Comparison of ENCODE assay signal across 19 cellular contexts in the genomic region with DNA sequence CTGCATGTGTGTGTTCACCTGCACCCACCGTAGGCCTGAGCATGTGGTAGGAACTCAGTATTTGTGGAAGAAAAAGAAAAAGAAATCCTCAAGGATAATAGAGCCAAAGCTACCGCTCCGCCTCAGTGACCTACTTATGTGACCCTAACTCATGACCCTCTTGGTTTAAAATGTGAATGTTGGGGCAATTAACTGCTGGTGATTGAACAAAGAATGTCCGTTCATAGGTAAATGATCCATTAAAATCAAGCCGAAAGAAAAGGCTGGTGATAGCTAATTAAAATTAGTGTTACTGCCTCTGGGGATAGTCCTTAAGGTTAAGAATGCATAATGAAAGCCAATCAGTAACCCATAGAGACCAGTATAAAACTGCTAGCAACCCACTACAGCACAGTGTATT.
"Had no signal": no experiment of that assay in that cellular context is flagged by ENCODE, and none has a peak within 500 bp of the region (broad histone marks: within the 10 kb centered on the region; RNA-seq: fewer than 3 reads in every experiment).

No MANE protein-coding gene starts in this region.

- H3K27me3 ChIP-seq: gastrocnemius medialis, left lung, neutrophil, suprapubic skin had no signal

- H3K4me3 Mint-ChIP-seq: activated CD4-positive, alpha-beta T cell treated with anti-CD3 and anti-CD28 coated beads, Interleukin-2, amount 10 ng/mL, durations not matched to agents 24 days and 14 days; brain; T-helper 2 cell treated with Interferon-gamma antibody and Interleukin-4, amounts not matched to agents 5 μg/mL and 100 μg/mL, for 36 hours had no signal

- H3K27me3 Mint-ChIP-seq: activated CD4-positive, alpha-beta T cell treated with anti-CD3 and anti-CD28 coated beads, Interleukin-2, amount 10 ng/mL, durations not matched to agents 24 days and 14 days had no signal

- H3K9me3 ChIP-seq: gastrocnemius medialis, left lung, neutrophil, suprapubic skin had no signal

- ATAC-seq: gastrocnemius medialis, left lung, right cardiac atrium had no signal

- H3K9me3 Mint-ChIP-seq: activated CD4-positive, alpha-beta T cell treated with anti-CD3 and anti-CD28 coated beads, Interleukin-2, amount 10 ng/mL, durations not matched to agents 24 days and 14 days; brain; T-helper 2 cell treated with Interferon-gamma antibody and Interleukin-4, amounts not matched to agents 5 μg/mL and 100 μg/mL, for 36 hours had no signal

- H3K27ac Mint-ChIP-seq: activated CD4-positive, alpha-beta T cell treated with anti-CD3 and anti-CD28 coated beads, Interleukin-2, amount 10 ng/mL, durations not matched to agents 24 days and 14 days; T-helper 2 cell treated with Interferon-gamma antibody and Interleukin-4, amounts not matched to agents 5 μg/mL and 100 μg/mL, for 36 hours had no signal

- H3K4me3 ChIP-seq: gastrocnemius medialis, left lung, skin epidermis, suprapubic skin had no signal

- H3K27ac ChIP-seq: left lung, neutrophil, suprapubic skin had no signal

- DNase-seq: activated CD4-positive, alpha-beta T cell treated with anti-CD3 and anti-CD28 coated beads, Interleukin-2, amount 10 ng/mL, durations not matched to agents 24 days and 14 days; activated CD4-positive, CD25-positive, alpha-beta regulatory T cell; activated CD8-positive, alpha-beta memory T cell treated with anti-CD3 and anti-CD28 coated beads for 24 hours; activated naive CD4-positive, alpha-beta T cell treated with anti-CD3 and anti-CD28 coated beads, Interleukin-2, amount 50 U/mL, for 16 hours; amniotic stem cell; cerebellar nuclear complex; effector CD8-positive, alpha-beta T cell; gastrocnemius medialis; left lung; right cardiac atrium; stimulated activated CD4-positive, alpha-beta T cell treated with anti-CD3 and anti-CD28 coated beads, Interleukin-4, amount 100 ng/mL, for 4 hours; stimulated activated CD8-positive, alpha-beta memory T cell treated with anti-CD3 and anti-CD28 coated beads, Interleukin-4, amount 100 ng/mL, for 48 hours; stimulated activated naive CD4-positive, alpha-beta T cell treated with Interleukin-2 at 50 U/mL for 16 hours; SW 1271 had no signal

- H3K36me3 ChIP-seq: gastrocnemius medialis had no signal
